ENCODE assay signal across 8 cellular contexts in the genomic region with DNA sequence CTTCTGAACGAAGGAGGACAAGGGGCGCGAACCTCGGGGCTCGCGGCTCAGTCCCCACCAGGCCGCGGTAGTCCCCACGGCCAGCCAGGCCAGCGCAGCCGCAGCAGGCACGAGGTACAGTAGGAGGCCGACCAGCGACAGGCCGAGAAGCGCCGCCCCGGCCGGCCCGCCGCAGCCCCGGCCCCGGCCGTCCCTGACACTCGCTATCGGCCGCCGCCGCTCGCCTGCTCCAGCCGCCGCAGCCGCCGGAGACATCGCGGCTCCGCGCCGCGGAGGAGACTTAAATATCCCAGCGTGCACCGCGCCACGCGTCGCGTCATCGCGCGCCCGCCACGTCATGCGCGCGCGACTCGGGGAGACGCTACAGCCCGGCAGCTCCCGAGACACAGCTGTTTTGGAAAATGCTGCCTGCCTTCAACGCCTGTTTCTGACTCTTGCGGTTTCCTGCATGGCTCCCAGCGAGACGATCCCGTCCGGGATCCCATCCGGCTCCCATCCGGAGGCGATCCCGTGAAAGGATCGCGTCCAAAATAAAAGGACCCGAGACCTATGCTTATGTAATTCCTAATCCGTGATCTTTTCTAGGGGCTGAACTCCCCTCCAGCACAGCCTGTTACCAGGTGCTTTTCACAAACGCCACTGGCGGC. TPM values are rescaled to one million over a fixed set of nuclear protein-coding genes. Genes with fewer than 3 reads are reported as not detected.
DNase-seq lines count a peak whose midpoint lies in the region; ATAC-seq and TF ChIP-seq lines count a peak whose summit lies in the region.
"Not testable (repeated sequence)": the region's sequence is repeated elsewhere in the genome, so short reads cannot be mapped to it uniquely, and the experiment has no call there.

No MANE protein-coding gene starts in this region.

- in situ Hi-C loops in brain microvascular endothelial cell (cut with HindIII; ENCODE audit: low pct_ligation_motif_present, low sequenced_read_pairs) = not testable (repeated sequence)

- not testable (repeated sequence) for H4K91ac ChIP-seq in neuronal stem cell (ENCODE audit: low read depth, low read length, poor library complexity)

- ATAC-seq in GM18519 (IDR thresholded peaks at IDR 0.05; ENCODE audit: low FRiP score, unreplicated experiment) (peak; percentile 54), HG02610 (IDR thresholded peaks at IDR 0.05; ENCODE audit: unreplicated experiment) (peak; percentile 89), left cardiac atrium (peak; percentile 98)

- no CpG with 5 or more reads among the region's 76 CpGs for WGBS in neuronal stem cell (ENCODE audit: extremely low coverage in 2 of 2, insufficient read length in 2 of 2, insufficient replicate concordance in 1 of 2), 2 donors

- not testable (repeated sequence) for H4K20me1 ChIP-seq in KMS-11 (ENCODE audit: insufficient read depth)

- not testable (repeated sequence) for H3K4ac ChIP-seq in neuronal stem cell (ENCODE audit: low read length)

- peak overlapping the region; percentile 67 for H3K27ac ChIP-seq in KMS-11
- peak overlapping the region; percentile 49 for H3K27ac ChIP-seq in VCaP
- peak overlapping the region; percentile 100 for H3K27ac ChIP-seq in brain microvascular endothelial cell
- peak overlapping the region; percentile 56 for H3K27ac ChIP-seq in neuronal stem cell (replicated peaks; ENCODE audit: low read length)
- H3K27ac ChIP-seq in uterus = peak overlapping the region; percentile 80 to 85

- H3K4me1 ChIP-seq in KMS-11 (ENCODE audit: low read depth, poor library complexity, severe bottlenecking); neuronal stem cell (ENCODE audit: control insufficient read depth in 2 of 2, insufficient read depth in 1 of 2, low read depth in 1 of 2, low read length in 2 of 2); uterus: not testable (repeated sequence)

- H3K9ac ChIP-seq in KMS-11 = peak overlapping the region; percentile 73; the same call in 1 of the 2 replicates
- H3K9ac ChIP-seq in neuronal stem cell (ENCODE audit: low read depth, low read length, poor library complexity) = not testable (repeated sequence)

- H3K79me1 ChIP-seq in neuronal stem cell (ENCODE audit: low read depth, low read length) = not testable (repeated sequence)

- not testable (repeated sequence) for H3K27me3 ChIP-seq in KMS-11 (ENCODE audit: insufficient read depth, low read depth); brain microvascular endothelial cell (replicated peaks); neuronal stem cell (ENCODE audit: control insufficient read depth in 3 of 3, insufficient read depth in 3 of 3, low read depth in 1 of 3, low read length in 3 of 3); uterus

- not testable (repeated sequence) for H4K8ac ChIP-seq in neuronal stem cell (ENCODE audit: low read depth, low read length)

- peak overlapping the region; percentile 37 for H3K4me2 ChIP-seq in KMS-11
- H3K4me2 ChIP-seq in neuronal stem cell (ENCODE audit: insufficient read depth, low read length, poor library complexity, severe bottlenecking) = not testable (repeated sequence)

- DNase-seq in brain microvascular endothelial cell (peak; percentile 12), neuronal stem cell (ENCODE audit: low spot score) (peak; percentile 12), uterus (peak in 1 of 2 donors; percentile 38)
- DNase-seq in left cardiac atrium = not testable (repeated sequence)

- not testable (repeated sequence) for H3K9me3 ChIP-seq in neuronal stem cell (replicated peaks in 1 of 2; ENCODE audit: control insufficient read depth in 2 of 2, insufficient read depth in 1 of 2, low read depth in 1 of 2, low read length in 2 of 2); uterus

- intact Hi-C loops in left cardiac atrium (cut with DNase I); uterus (cut with DNase I; ENCODE audit: low total_unique reads): not testable (repeated sequence)

- H2AFZ ChIP-seq in KMS-11 (ENCODE audit: low read depth) (peak overlapping the region; percentile 44; the same call in 1 of the 2 replicates), neuronal stem cell (ENCODE audit: low read length) (peak overlapping the region; percentile 59)

- not testable (repeated sequence) for H2BK15ac ChIP-seq in neuronal stem cell (ENCODE audit: low read length)

- H3K79me2 ChIP-seq in KMS-11 (ENCODE audit: insufficient read depth, low read depth) = not testable (repeated sequence)

- H2BK120ac ChIP-seq in neuronal stem cell (ENCODE audit: low read depth, low read length) = not testable (repeated sequence)

- peak; percentile 53 to 73 for TF ChIP-seq POLR2A in uterus (IDR thresholded peaks at IDR 0.05)

- not testable (repeated sequence) for H2BK12ac ChIP-seq in neuronal stem cell (ENCODE audit: low read length)

- not testable (repeated sequence) for H3K36me3 ChIP-seq in KMS-11 (ENCODE audit: insufficient read depth); uterus
- H3K36me3 ChIP-seq in brain microvascular endothelial cell (replicated peaks) (peaks cover 22% of the 10 kb centered on the region), neuronal stem cell (replicated peaks in 1 of 2; ENCODE audit: control insufficient read depth in 2 of 2, insufficient read depth in 2 of 2, low read length in 2 of 2) (peaks cover 12 to 31% of the 10 kb centered on the region in 2 donors)

- not testable (repeated sequence) for H2BK5ac ChIP-seq in neuronal stem cell (ENCODE audit: low read length)

- not testable (repeated sequence) for H3K14ac ChIP-seq in neuronal stem cell (ENCODE audit: low read length)

- H3K23ac ChIP-seq in neuronal stem cell (ENCODE audit: low read depth, low read length, poor library complexity) = not testable (repeated sequence)

- not testable (repeated sequence) for H2AK5ac ChIP-seq in neuronal stem cell (ENCODE audit: low read depth, low read length)

- not testable (repeated sequence) for H3K4me3 ChIP-seq in KMS-11 (IDR thresholded peaks at IDR 0.05; ENCODE audit: insufficient read depth, low read depth, low read length)
- H3K4me3 ChIP-seq in brain microvascular endothelial cell (ENCODE audit: low read depth, low read length) (peak overlapping the region; percentile 62), neuronal stem cell (ENCODE audit: low read length in 2 of 2) (peak overlapping the region; percentile 54 to 81), uterus (peak overlapping the region; percentile 50 to 67)

- not testable (repeated sequence) for TF ChIP-seq CTCF in KMS-11 (conservative IDR thresholded peaks at IDR 0.05; ENCODE audit: low read depth, low read length); VCaP (conservative IDR thresholded peaks at IDR 0.05); brain microvascular endothelial cell (IDR thresholded peaks at IDR 0.05; ENCODE audit: low read depth, low read length, missing control alignments)
- TF ChIP-seq CTCF in uterus (IDR thresholded peaks at IDR 0.05) = peak in 1 of 4 experiments; percentile 15

- not testable (repeated sequence) for H3K18ac ChIP-seq in neuronal stem cell (ENCODE audit: low read length)

RNA-seq across cellular contexts. Expression of a gene that starts 43.5 kb away (rescaled TPM):
- total RNA-seq in left cardiac atrium (10 to 100 TPM; 25.3 to 35.5 TPM), uterus (10 to 100 TPM in 2 of 4 donors, 1 to 10 TPM in 2; 2.1 to 68.3 (median 13.5) TPM)
- 52.5 TPM for polyA plus RNA-seq in neuronal stem cell (2013, experiment 1 of 2)
- 50.8 TPM for polyA plus RNA-seq in neuronal stem cell (2013, experiment 2 of 2)

RNA-seq across cellular contexts. Expression of a gene that starts 47.2 kb away (rescaled TPM):
- total RNA-seq in left cardiac atrium (1 to 10 TPM in 1 of 2 donors, under 1 TPM in 1; 0.74 to 2.7 TPM), uterus (10 to 100 TPM in 1 of 4 donors, 1 to 10 TPM in 2, under 1 TPM in 1; under 0.01 to 15.6 (median 1.9) TPM)
- polyA plus RNA-seq in neuronal stem cell (2013, experiment 1 of 2) = 3.2 TPM
- polyA plus RNA-seq in neuronal stem cell (2013, experiment 2 of 2) = 2.5 TPM

RNA-seq across cellular contexts. Expression of a gene that starts 49.5 kb away (rescaled TPM):
- not detected for total RNA-seq in left cardiac atrium
- polyA plus RNA-seq in neuronal stem cell (2013, experiment 1 of 2) = not detected
- polyA plus RNA-seq in neuronal stem cell (2013, experiment 2 of 2) = not detected
- not detected for total RNA-seq in uterus

Comparison
In these comparisons a context has a peak if more than half of its experiments do, and no peak if none do; other contexts are left out.
1. H3K27ac ChIP-seq: peak in every context shown above with its lines; median percentile 100 in brain microvascular endothelial cell; 82 in uterus; 67 in KMS-11; 56 in neuronal stem cell; 49 in VCaP.